In the genomic region with DNA sequence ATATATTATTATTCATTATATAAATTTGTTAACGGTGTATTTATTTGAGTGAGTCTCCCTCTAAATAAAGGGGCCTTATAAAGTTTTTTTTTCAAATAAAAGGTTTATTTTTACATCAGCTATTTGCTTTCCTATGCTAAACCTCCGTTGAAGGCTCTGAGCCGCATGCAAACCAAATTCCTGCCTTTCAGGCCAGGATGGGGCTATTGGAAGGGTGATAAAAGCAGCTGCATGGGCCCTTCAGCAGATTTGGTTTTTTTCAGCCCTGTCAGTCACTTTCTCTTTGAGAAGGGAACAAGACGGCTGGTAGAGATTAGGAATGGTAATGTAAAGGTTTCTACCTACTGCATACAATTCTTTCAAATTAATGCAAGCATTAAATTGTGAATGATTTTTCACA, we compare ENCODE assay signal across 2 cellular contexts.
TF ChIP-seq lines count a peak whose summit lies in the region.

No MANE protein-coding gene starts in this region.

TF ChIP-seq in GM23338, 12 proteins besides CTCF, POLR2A, EP300 and RAD21 (continued from another document):
- TF ChIP-seq, protein P1, sequence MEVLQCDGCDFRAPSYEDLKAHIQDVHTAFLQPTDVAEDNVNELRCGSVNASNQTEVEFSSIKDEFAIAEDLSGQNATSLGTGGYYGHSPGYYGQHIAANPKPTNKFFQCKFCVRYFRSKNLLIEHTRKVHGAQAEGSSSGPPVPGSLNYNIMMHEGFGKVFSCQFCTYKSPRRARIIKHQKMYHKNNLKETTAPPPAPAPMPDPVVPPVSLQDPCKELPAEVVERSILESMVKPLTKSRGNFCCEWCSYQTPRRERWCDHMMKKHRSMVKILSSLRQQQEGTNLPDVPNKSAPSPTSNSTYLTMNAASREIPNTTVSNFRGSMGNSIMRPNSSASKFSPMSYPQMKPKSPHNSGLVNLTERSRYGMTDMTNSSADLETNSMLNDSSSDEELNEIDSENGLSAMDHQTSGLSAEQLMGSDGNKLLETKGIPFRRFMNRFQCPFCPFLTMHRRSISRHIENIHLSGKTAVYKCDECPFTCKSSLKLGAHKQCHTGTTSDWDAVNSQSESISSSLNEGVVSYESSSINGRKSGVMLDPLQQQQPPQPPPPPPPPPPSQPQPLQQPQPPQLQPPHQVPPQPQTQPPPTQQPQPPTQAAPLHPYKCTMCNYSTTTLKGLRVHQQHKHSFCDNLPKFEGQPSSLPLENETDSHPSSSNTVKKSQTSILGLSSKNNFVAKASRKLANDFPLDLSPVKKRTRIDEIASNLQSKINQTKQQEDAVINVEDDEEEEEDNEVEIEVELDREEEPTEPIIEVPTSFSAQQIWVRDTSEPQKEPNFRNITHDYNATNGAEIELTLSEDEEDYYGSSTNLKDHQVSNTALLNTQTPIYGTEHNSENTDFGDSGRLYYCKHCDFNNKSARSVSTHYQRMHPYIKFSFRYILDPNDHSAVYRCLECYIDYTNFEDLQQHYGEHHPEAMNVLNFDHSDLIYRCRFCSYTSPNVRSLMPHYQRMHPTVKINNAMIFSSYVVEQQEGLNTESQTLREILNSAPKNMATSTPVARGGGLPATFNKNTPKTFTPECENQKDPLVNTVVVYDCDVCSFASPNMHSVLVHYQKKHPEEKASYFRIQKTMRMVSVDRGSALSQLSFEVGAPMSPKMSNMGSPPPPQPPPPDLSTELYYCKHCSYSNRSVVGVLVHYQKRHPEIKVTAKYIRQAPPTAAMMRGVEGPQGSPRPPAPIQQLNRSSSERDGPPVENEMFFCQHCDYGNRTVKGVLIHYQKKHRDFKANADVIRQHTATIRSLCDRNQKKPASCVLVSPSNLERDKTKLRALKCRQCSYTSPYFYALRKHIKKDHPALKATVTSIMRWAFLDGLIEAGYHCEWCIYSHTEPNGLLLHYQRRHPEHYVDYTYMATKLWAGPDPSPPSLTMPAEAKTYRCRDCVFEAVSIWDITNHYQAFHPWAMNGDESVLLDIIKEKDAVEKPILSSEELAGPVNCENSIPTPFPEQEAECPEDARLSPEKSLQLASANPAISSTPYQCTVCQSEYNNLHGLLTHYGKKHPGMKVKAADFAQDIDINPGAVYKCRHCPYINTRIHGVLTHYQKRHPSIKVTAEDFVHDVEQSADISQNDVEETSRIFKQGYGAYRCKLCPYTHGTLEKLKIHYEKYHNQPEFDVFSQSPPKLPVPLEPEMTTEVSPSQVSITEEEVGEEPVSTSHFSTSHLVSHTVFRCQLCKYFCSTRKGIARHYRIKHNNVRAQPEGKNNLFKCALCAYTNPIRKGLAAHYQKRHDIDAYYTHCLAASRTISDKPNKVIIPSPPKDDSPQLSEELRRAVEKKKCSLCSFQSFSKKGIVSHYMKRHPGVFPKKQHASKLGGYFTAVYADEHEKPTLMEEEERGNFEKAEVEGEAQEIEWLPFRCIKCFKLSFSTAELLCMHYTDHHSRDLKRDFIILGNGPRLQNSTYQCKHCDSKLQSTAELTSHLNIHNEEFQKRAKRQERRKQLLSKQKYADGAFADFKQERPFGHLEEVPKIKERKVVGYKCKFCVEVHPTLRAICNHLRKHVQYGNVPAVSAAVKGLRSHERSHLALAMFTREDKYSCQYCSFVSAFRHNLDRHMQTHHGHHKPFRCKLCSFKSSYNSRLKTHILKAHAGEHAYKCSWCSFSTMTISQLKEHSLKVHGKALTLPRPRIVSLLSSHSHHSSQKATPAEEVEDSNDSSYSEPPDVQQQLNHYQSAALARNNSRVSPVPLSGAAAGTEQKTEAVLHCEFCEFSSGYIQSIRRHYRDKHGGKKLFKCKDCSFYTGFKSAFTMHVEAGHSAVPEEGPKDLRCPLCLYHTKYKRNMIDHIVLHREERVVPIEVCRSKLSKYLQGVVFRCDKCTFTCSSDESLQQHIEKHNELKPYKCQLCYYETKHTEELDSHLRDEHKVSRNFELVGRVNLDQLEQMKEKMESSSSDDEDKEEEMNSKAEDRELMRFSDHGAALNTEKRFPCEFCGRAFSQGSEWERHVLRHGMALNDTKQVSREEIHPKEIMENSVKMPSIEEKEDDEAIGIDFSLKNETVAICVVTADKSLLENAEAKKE (CRISPR knock-in tag; IDR thresholded peaks at IDR 0.05): no peak
- no peak for TF ChIP-seq ZNF331 (CRISPR knock-in tag; IDR thresholded peaks at IDR 0.05; ENCODE audit: low read depth)
- no peak for TF ChIP-seq EZH2 (IDR thresholded peaks at IDR 0.05; ENCODE audit: low read depth, unreplicated experiment)
- TF ChIP-seq EZH2phosphoT487 (IDR thresholded peaks at IDR 0.05; ENCODE audit: unreplicated experiment): no peak
- TF ChIP-seq, protein P2, sequence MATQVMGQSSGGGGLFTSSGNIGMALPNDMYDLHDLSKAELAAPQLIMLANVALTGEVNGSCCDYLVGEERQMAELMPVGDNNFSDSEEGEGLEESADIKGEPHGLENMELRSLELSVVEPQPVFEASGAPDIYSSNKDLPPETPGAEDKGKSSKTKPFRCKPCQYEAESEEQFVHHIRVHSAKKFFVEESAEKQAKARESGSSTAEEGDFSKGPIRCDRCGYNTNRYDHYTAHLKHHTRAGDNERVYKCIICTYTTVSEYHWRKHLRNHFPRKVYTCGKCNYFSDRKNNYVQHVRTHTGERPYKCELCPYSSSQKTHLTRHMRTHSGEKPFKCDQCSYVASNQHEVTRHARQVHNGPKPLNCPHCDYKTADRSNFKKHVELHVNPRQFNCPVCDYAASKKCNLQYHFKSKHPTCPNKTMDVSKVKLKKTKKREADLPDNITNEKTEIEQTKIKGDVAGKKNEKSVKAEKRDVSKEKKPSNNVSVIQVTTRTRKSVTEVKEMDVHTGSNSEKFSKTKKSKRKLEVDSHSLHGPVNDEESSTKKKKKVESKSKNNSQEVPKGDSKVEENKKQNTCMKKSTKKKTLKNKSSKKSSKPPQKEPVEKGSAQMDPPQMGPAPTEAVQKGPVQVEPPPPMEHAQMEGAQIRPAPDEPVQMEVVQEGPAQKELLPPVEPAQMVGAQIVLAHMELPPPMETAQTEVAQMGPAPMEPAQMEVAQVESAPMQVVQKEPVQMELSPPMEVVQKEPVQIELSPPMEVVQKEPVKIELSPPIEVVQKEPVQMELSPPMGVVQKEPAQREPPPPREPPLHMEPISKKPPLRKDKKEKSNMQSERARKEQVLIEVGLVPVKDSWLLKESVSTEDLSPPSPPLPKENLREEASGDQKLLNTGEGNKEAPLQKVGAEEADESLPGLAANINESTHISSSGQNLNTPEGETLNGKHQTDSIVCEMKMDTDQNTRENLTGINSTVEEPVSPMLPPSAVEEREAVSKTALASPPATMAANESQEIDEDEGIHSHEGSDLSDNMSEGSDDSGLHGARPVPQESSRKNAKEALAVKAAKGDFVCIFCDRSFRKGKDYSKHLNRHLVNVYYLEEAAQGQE (IDR thresholded peaks at IDR 0.05; ENCODE audit: unreplicated experiment): no peak
TF ChIP-seq in GM23338: peak in this region for 0.

TF ChIP-seq in WTC11, 78 proteins besides CTCF, POLR2A, EP300 and RAD21 (continued from another document):
- TF ChIP-seq, protein P3, sequence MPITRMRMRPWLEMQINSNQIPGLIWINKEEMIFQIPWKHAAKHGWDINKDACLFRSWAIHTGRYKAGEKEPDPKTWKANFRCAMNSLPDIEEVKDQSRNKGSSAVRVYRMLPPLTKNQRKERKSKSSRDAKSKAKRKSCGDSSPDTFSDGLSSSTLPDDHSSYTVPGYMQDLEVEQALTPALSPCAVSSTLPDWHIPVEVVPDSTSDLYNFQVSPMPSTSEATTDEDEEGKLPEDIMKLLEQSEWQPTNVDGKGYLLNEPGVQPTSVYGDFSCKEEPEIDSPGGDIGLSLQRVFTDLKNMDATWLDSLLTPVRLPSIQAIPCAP (CRISPR knock-in tag; IDR thresholded peaks at IDR 0.05): no peak
